17 cellular contexts compared by ENCODE assay signal in the genomic region with DNA sequence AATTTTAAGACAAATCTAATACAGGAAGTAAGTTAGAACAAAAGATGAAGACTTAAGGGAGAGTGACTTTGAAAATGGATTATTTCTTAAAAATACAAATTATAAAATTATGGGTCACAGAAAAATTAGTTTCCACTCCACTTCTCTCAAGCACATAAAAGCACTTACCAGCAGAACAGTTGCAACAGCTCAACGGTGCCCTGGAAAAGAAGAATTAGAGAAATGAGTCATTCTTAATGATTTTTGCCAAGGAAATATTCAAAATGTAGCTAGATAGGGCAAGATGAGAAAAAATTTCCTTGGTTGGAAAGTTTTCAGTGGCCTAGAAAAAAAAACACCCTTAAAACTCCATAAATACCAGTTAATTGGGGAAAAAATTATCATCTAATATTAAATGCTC.
DNase-seq lines count a peak whose midpoint lies in the region; ATAC-seq, FAIRE-seq and TF ChIP-seq lines count a peak whose summit lies in the region.
"Had no signal": no experiment of that assay in that cellular context is flagged by ENCODE, and none has a peak within 500 bp of the region (broad histone marks: within the 10 kb centered on the region; RNA-seq: fewer than 3 reads in every experiment).

No MANE protein-coding gene starts in this region.

- CTCF ChIA-PET in A673 (lab: Charles Lee) = no interaction called here
- CTCF ChIA-PET in H1 (lab: Charles Lee; ENCODE audit: partially characterized antibody) = interaction anchor here (1.4 kb wide), 1 partner anchor 13 kb away, joined by 3 read pairs; no protein-coding TSS in a partner anchor

- H4K5ac ChIP-seq in H1 (ENCODE audit: insufficient read length, low read depth, low read length) = no peak overlapping the region

- H2BK12ac ChIP-seq in H1 (ENCODE audit: low read depth, low read length) = no peak overlapping the region

- no peak for FAIRE-seq in H1 (lab: Jason Lieb, UNC)
- FAIRE-seq: GM12891, RCC 7860 had no signal

- H3K4me1 ChIP-seq in A673 (ENCODE audit: insufficient read depth, low read length, poor library complexity, severe bottlenecking) (no peaks in the 10 kb centered on the region), H1 (replicated peaks in 1 of 4; ENCODE audit: control insufficient read depth in 3 of 4, insufficient read depth in 4 of 4, low read length in 3 of 4) (no peaks in the 10 kb centered on the region), tibial artery (no peaks in the 10 kb centered on the region)

- H3K9ac ChIP-seq in H1 (replicated peaks in 1 of 4; ENCODE audit: extremely low read depth in 1 of 4, low read depth in 3 of 4, low read length in 3 of 4) = no peak overlapping the region

- H3K56ac ChIP-seq in H1 (replicated peaks; ENCODE audit: insufficient read length, low read depth, low read length) = peak overlapping the region; percentile 6

- no peak overlapping the region for H4K91ac ChIP-seq in H1 (replicated peaks; ENCODE audit: insufficient read length, low read length)

- no peak overlapping the region for H2BK120ac ChIP-seq in H1 (replicated peaks; ENCODE audit: low read depth, low read length)

- H3K36me3 ChIP-seq in A673 (ENCODE audit: insufficient read depth, low read length, poor library complexity, severe bottlenecking) (no peaks in the 10 kb centered on the region), H1 (ENCODE audit: control insufficient read depth in 2 of 4, insufficient read depth in 4 of 4, low read length in 3 of 4) (peaks cover 0 to 25% (median 8%) of the 10 kb centered on the region in 4 experiments; a peak in 5 of 8 replicates), tibial artery (no peaks in the 10 kb centered on the region)

- no peaks in the 10 kb centered on the region for H3K9me3 ChIP-seq in A673 (ENCODE audit: low read depth, low read length, poor library complexity, severe bottlenecking)
- H3K9me3 ChIP-seq in H1 (ENCODE audit: insufficient read depth in 2 of 2, low read depth in 1 of 2, low read length in 1 of 2) = peaks cover 9 to 17% of the 10 kb centered on the region in 2 experiments
- H3K9me3 ChIP-seq in tibial artery = no peaks in the 10 kb centered on the region

- H3K79me1 ChIP-seq in H1 (ENCODE audit: low read depth, low read length) = no peaks in the 10 kb centered on the region

- H2BK5ac ChIP-seq in H1 (ENCODE audit: low read depth, low read length) = no peak overlapping the region

- no TSS peak for BruUV-seq in A673 (replicated peaks; lab: Mats Ljungman, UMichigan)

- no peak for TF ChIP-seq CTCF in A673 (conservative IDR thresholded peaks at IDR 0.05; ENCODE audit: low read depth, low read length)
- no peak for TF ChIP-seq CTCF in H1 (IDR thresholded peaks at IDR 0.05; ENCODE audit: control extremely low read depth in 1 of 3, insufficient read depth in 1 of 3, low read depth in 1 of 3, low read length in 3 of 3)
- no peak for TF ChIP-seq CTCF in tibial artery (IDR thresholded peaks at IDR 0.05)

- H3K23ac ChIP-seq in H1 (ENCODE audit: insufficient read length) = no peak overlapping the region

- H2BK20ac ChIP-seq in H1 (ENCODE audit: low read length) = no peak overlapping the region

- no peak overlapping the region for H2BK15ac ChIP-seq in H1 (ENCODE audit: low read length)

- TF ChIP-seq EP300 in H1 (IDR thresholded peaks at IDR 0.05; ENCODE audit: borderline replicate concordance in 1 of 2, low read depth in 2 of 2, low read length in 2 of 2) = no peak

- WGBS in H1 (ENCODE audit: extremely low coverage in 1 of 2, insufficient coverage in 1 of 2, insufficient read length in 1 of 2, insufficient replicate concordance in 2 of 2, low coverage in 1 of 2, low lambda C conversion rate in 2 of 2, missing lambda C conversion rate in 1 of 2), 2 experiments = 82% methylated on average over 1 of the region's 1 CpG; no CpG with 5 or more reads in 1 of the 2 experiments

- H3K23me2 ChIP-seq in H1 (ENCODE audit: low read depth, low read length) = no peaks in the 10 kb centered on the region

- H4K20me1 ChIP-seq in H1 (replicated peaks in 1 of 2; ENCODE audit: control insufficient read depth in 1 of 2, insufficient read depth in 2 of 2, low read length in 2 of 2) = no peaks in the 10 kb centered on the region

- TF ChIP-seq RAD21 in H1 (IDR thresholded peaks at IDR 0.05 in 1 of 2, conservative IDR thresholded peaks at IDR 0.05 in 1 of 2; ENCODE audit: low read depth in 2 of 2, low read length in 2 of 2) = no peak

- intact Hi-C loops in A673 (cut with micrococcal nuclease; ENCODE audit: unreplicated experiment) = no loop called here
- intact Hi-C loops in tibial artery (cut with DNase I; ENCODE audit: low total_unique reads) = no loop called here

- TF ChIP-seq POLR2A in H1 (IDR thresholded peaks at IDR 0.05; ENCODE audit: control extremely low read depth in 1 of 2, low read depth in 2 of 2, low read length in 2 of 2) = no peak

- 0 out of 4 replicates have a peak, but pooled peaks cover 0 to 2% of the 10 kb centered on the region in 2 experiments for H3K79me2 ChIP-seq in H1 (ENCODE audit: control insufficient read depth in 1 of 2, insufficient read depth in 2 of 2, low read length in 2 of 2)

- no peak overlapping the region for H3K4me3 ChIP-seq in A673 (ENCODE audit: low read depth, low read length, poor library complexity, severe bottlenecking)
- no peak overlapping the region for H3K4me3 ChIP-seq in H1 (ENCODE audit: extremely low read depth in 1 of 4, insufficient read depth in 2 of 4, low read depth in 3 of 4, low read length in 4 of 4)
- H3K4me3 ChIP-seq in tibial artery = no peak overlapping the region

- POLR2A ChIA-PET in A673 (lab: Charles Lee; ENCODE audit: low non-redundant PET) = no interaction called here
- POLR2A ChIA-PET in H1 (lab: Charles Lee; ENCODE audit: partially characterized antibody) = no interaction called here

- H2AFZ ChIP-seq in H1 (ENCODE audit: low read length) = no peak overlapping the region

- H3K4ac ChIP-seq in H1 (replicated peaks; ENCODE audit: insufficient read length, low read depth, low read length) = no peak overlapping the region

- no peak overlapping the region for H3K4me2 ChIP-seq in H1 (ENCODE audit: insufficient read depth in 1 of 2, low read depth in 2 of 2, low read length in 2 of 2)

- H4K8ac ChIP-seq in H1 (ENCODE audit: extremely low read depth, insufficient read depth, low read length) = no peak overlapping the region

- no peak overlapping the region for H2AK5ac ChIP-seq in H1 (ENCODE audit: low read depth, low read length)

- H3K27ac ChIP-seq in A673 (ENCODE audit: low read depth, low read length, poor library complexity, severe bottlenecking) = no peak overlapping the region
- H3K27ac ChIP-seq in H1 (ENCODE audit: low read depth, low read length) = no peak overlapping the region
- H3K27ac ChIP-seq in tibial artery = no peak overlapping the region

- no peak for ATAC-seq in HG03159 (IDR thresholded peaks at IDR 0.05; ENCODE audit: unreplicated experiment)
- ATAC-seq in HG03342 (IDR thresholded peaks at IDR 0.05; ENCODE audit: unreplicated experiment) = no peak

- H3K27me3 ChIP-seq in A673 (replicated peaks; ENCODE audit: insufficient read depth, low read depth, low read length, poor library complexity) (no peaks in the 10 kb centered on the region), H1 (replicated peaks in 1 of 4; ENCODE audit: control insufficient read depth in 3 of 4, extremely low read depth in 1 of 4, insufficient read depth in 3 of 4, low read length in 3 of 4) (no peaks in the 10 kb centered on the region), tibial artery (no peaks in the 10 kb centered on the region)

- DNase-seq in A673 (ENCODE audit: low spot score) (peak; percentile 24), M059J (ENCODE audit: low read depth) (peak; percentile 53), H1 (ENCODE audit: low read depth in 1 of 2, low spot score in 2 of 2) (no peak), myocyte (ENCODE audit: low read depth) (peak; percentile 9), tibial artery (no peak)
- DNase-seq in activated CD4-positive, alpha-beta T cell treated with anti-CD3 and anti-CD28 coated beads for 48 hours = no peak
- DNase-seq: 8988T, COR-L47, NCI-H1105, NCI-H1694 treated with DMSO at 0.1 percent for 48 hours, NCI-H2171, NCI-H510A treated with DMSO at 0.1 percent for 48 hours, SIG-M5 had no signal

- no peak overlapping the region for H3K18ac ChIP-seq in H1 (ENCODE audit: extremely low read depth, low read length)

- no peak overlapping the region for H3K14ac ChIP-seq in H1 (ENCODE audit: insufficient read length)

TF ChIP-seq in H1, 55 proteins besides CTCF, POLR2A, EP300 and RAD21:
- TF ChIP-seq CREB1 (IDR thresholded peaks at IDR 0.05) = no peak
- no peak for TF ChIP-seq CTBP2 (IDR thresholded peaks at IDR 0.05; ENCODE audit: borderline replicate concordance, insufficient read depth, insufficient read length, low read length)
- TF ChIP-seq RXRA (IDR thresholded peaks at IDR 0.05; ENCODE audit: insufficient read depth, low read depth, low read length) = no peak
- no peak for TF ChIP-seq FOSL1 (IDR thresholded peaks at IDR 0.05; ENCODE audit: insufficient read depth, low read depth, low read length)
- TF ChIP-seq SIN3A (conservative IDR thresholded peaks at IDR 0.05 in 1 of 2, IDR thresholded peaks at IDR 0.05 in 1 of 2; ENCODE audit: low read depth in 1 of 2, low read length in 2 of 2) = no peak
- no peak for TF ChIP-seq ASH2L (IDR thresholded peaks at IDR 0.05; ENCODE audit: low read length)

Comparison
In these comparisons a context has a peak if more than half of its experiments do, and no peak if none do; other contexts are left out.
1. DNase-seq: peak in A673 (single experiment), M059J (single experiment) and myocyte (single experiment); none in H1 (0 of 2), activated CD4-positive, alpha-beta T cell treated with anti-CD3 and anti-CD28 coated beads for 48 hours (single experiment) and tibial artery (0 of 2).